8 cellular contexts compared by ENCODE assay signal in the genomic region with DNA sequence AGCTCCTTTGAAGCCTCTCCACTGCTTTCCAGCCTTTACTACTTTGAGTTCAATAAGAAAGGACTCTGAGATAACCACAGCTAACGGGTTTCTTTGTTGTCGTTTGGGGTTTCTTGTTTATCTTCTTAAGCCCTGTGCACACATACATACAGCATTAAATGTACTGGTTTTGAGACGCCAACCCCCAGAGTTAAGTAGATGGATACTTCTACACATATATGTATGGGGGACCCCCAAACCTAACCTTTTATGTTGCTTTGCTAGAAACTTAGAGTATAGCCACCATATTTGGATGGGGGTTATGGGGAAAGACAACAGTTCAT. TPM values are rescaled to one million over a fixed set of nuclear protein-coding genes. Genes with fewer than 3 reads are reported as not detected.
A peak's percentile ranks its signal among the peaks of the same experiment; 100 is the strongest.
DNase-seq lines count a peak whose midpoint lies in the region; TF ChIP-seq lines count a peak whose summit lies in the region.

No MANE protein-coding gene starts in this region.

- H3K27me3 ChIP-seq in ACC112 (ENCODE audit: insufficient read depth, low read length) = no peaks in the 10 kb centered on the region
- H3K27me3 ChIP-seq in HUES64 (ENCODE audit: insufficient read depth, low read length) = no peaks in the 10 kb centered on the region
- H3K27me3 ChIP-seq in breast epithelium = no peaks in the 10 kb centered on the region
- no peaks in the 10 kb centered on the region for H3K27me3 ChIP-seq in mucosa of stomach (ENCODE audit: control insufficient read depth, insufficient read depth, low read length)

- H3K9me3 ChIP-seq in HUES64 (ENCODE audit: insufficient read depth, low read depth, low read length) = no peaks in the 10 kb centered on the region
- no peaks in the 10 kb centered on the region for H3K9me3 ChIP-seq in breast epithelium
- no peaks in the 10 kb centered on the region for H3K9me3 ChIP-seq in mucosa of stomach (ENCODE audit: control insufficient read depth, low read length)

- peak overlapping the region; percentile 100 for H3K27ac ChIP-seq in ACC112 (ENCODE audit: low read depth, low read length)
- peak overlapping the region; percentile 96 for H3K27ac ChIP-seq in HUES64 (ENCODE audit: low read depth, low read length)
- peak overlapping the region; percentile 88 to 93 for H3K27ac ChIP-seq in breast epithelium

- H3K79me2 ChIP-seq in ACC112 (ENCODE audit: control insufficient read depth, insufficient read depth, low read length, unreplicated experiment) = peaks cover 44% of the 10 kb centered on the region

- peak overlapping the region; percentile 97 for H2AFZ ChIP-seq in ACC112 (ENCODE audit: low read length, unreplicated experiment)

- no peak for TF ChIP-seq CTCF in breast epithelium (IDR thresholded peaks at IDR 0.05)

- H3K4me1 ChIP-seq in ACC112 (ENCODE audit: control insufficient read depth, insufficient read depth, low read length, unreplicated experiment) (peaks cover 17% of the 10 kb centered on the region), HUES64 (ENCODE audit: insufficient read depth, low read length) (peaks cover 20% of the 10 kb centered on the region), breast epithelium (peaks cover 0 to 3% of the 10 kb centered on the region in 2 donors), mucosa of stomach (ENCODE audit: control insufficient read depth, insufficient read depth, low read length) (peaks cover 8% of the 10 kb centered on the region)

- no peak for TF ChIP-seq POLR2A in breast epithelium (IDR thresholded peaks at IDR 0.05)

- H3K36me3 ChIP-seq in ACC112 (ENCODE audit: insufficient read depth, low read length) (peaks cover 9% of the 10 kb centered on the region), HUES64 (ENCODE audit: insufficient read depth, low read length) (peaks cover 26% of the 10 kb centered on the region), breast epithelium (no peaks in the 10 kb centered on the region), mucosa of stomach (ENCODE audit: control insufficient read depth, insufficient read depth, low read length) (no peaks in the 10 kb centered on the region)

- no peak for DNase-seq in breast epithelium (ENCODE audit: low spot score in 2 of 2)
- no peak for DNase-seq in GM03348 (ENCODE audit: low spot score)
- DNase-seq in NCI-H1048 (lab: John Stamatoyannopoulos, UW) = no peak
- DNase-seq in NK-92 treated with Interleukin-12 subunit alpha and Interleukin-12 subunit beta, amount 100 ng/mL, for 24 hours (lab: John Stamatoyannopoulos, UW) = no peak
- DNase-seq in anterior cingulate cortex (lab: John Stamatoyannopoulos, UW) = no peak

- intact Hi-C loops in breast epithelium (cut with DNase I; ENCODE audit: low total_unique reads) = no loop called here

- peak overlapping the region; percentile 94 for H3K4me3 ChIP-seq in ACC112 (ENCODE audit: low read depth, low read length)
- peak overlapping the region; percentile 92 for H3K4me3 ChIP-seq in HUES64 (ENCODE audit: low read length)
- H3K4me3 ChIP-seq in breast epithelium = peak overlapping the region; percentile 64 to 89 (median 84)
- H3K4me3 ChIP-seq in mucosa of stomach (ENCODE audit: low read length) = peak overlapping the region; percentile 48

- H3K9ac ChIP-seq in HUES64 (ENCODE audit: low read depth, low read length) (peak overlapping the region; percentile 91), mucosa of stomach (ENCODE audit: low read length) (peak overlapping the region; percentile 67)

- WGBS in HUES64 = no CpG with 5 or more reads among the region's 3 CpGs

RNA-seq across cellular contexts. Expression of a gene that starts 0.7 kb away (rescaled TPM):
- polyA plus RNA-seq in HUES64 (2013, experiment 1 of 2) = 11.2 TPM
- 12.1 TPM for polyA plus RNA-seq in HUES64 (2013, experiment 2 of 2)
- total RNA-seq in breast epithelium = 10 to 100 TPM in 1 of 3 donors, 1 to 10 TPM in 2; 4.8 to 12.1 (median 8.5) TPM
